1 cellular context compared by ENCODE assay signal in the genomic region with DNA sequence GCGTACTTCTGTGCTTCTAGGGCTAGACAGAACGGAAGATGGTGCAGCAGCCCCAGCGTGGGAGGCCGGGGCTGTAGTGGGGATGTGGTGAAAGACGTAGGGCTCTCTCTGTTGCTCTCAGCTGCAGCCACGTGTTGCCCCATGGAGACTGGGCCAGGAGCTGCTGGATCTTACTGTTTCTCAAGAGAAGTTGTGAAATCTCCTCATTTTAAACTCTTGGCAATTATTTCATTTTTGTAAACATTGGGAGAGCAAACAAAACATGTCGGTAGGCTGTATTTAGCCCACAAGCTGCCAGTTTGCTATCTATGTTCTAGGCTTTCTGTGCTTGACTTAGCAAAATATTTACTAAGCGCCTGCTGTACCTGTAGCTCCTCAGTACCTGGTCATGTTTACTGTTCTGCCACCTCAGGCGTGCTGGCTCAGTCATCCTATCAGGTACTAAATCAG.
TF ChIP-seq lines count a peak whose summit lies in the region.

No MANE protein-coding gene starts in this region.

TF ChIP-seq in HepG2, 621 proteins besides CTCF, POLR2A, EP300 and RAD21 (continued from another document and continues in another):
- TF ChIP-seq, protein P1, sequence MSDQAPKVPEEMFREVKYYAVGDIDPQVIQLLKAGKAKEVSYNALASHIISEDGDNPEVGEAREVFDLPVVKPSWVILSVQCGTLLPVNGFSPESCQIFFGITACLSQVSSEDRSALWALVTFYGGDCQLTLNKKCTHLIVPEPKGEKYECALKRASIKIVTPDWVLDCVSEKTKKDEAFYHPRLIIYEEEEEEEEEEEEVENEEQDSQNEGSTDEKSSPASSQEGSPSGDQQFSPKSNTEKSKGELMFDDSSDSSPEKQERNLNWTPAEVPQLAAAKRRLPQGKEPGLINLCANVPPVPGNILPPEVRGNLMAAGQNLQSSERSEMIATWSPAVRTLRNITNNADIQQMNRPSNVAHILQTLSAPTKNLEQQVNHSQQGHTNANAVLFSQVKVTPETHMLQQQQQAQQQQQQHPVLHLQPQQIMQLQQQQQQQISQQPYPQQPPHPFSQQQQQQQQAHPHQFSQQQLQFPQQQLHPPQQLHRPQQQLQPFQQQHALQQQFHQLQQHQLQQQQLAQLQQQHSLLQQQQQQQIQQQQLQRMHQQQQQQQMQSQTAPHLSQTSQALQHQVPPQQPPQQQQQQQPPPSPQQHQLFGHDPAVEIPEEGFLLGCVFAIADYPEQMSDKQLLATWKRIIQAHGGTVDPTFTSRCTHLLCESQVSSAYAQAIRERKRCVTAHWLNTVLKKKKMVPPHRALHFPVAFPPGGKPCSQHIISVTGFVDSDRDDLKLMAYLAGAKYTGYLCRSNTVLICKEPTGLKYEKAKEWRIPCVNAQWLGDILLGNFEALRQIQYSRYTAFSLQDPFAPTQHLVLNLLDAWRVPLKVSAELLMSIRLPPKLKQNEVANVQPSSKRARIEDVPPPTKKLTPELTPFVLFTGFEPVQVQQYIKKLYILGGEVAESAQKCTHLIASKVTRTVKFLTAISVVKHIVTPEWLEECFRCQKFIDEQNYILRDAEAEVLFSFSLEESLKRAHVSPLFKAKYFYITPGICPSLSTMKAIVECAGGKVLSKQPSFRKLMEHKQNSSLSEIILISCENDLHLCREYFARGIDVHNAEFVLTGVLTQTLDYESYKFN (CRISPR knock-in tag; conservative IDR thresholded peaks at IDR 0.05), result peak; percentile 75
- TF ChIP-seq SNAPC2 (CRISPR knock-in tag; IDR thresholded peaks at IDR 0.05), result 0 out of 2 replicates have a peak, but pooled peaks have one; percentile 44
- TF ChIP-seq MXI1 (IDR thresholded peaks at IDR 0.05; ENCODE audit: borderline replicate concordance, low read depth, low read length), result peak; percentile 85; the same call in 1 of the 3 replicates
- TF ChIP-seq, protein P2, sequence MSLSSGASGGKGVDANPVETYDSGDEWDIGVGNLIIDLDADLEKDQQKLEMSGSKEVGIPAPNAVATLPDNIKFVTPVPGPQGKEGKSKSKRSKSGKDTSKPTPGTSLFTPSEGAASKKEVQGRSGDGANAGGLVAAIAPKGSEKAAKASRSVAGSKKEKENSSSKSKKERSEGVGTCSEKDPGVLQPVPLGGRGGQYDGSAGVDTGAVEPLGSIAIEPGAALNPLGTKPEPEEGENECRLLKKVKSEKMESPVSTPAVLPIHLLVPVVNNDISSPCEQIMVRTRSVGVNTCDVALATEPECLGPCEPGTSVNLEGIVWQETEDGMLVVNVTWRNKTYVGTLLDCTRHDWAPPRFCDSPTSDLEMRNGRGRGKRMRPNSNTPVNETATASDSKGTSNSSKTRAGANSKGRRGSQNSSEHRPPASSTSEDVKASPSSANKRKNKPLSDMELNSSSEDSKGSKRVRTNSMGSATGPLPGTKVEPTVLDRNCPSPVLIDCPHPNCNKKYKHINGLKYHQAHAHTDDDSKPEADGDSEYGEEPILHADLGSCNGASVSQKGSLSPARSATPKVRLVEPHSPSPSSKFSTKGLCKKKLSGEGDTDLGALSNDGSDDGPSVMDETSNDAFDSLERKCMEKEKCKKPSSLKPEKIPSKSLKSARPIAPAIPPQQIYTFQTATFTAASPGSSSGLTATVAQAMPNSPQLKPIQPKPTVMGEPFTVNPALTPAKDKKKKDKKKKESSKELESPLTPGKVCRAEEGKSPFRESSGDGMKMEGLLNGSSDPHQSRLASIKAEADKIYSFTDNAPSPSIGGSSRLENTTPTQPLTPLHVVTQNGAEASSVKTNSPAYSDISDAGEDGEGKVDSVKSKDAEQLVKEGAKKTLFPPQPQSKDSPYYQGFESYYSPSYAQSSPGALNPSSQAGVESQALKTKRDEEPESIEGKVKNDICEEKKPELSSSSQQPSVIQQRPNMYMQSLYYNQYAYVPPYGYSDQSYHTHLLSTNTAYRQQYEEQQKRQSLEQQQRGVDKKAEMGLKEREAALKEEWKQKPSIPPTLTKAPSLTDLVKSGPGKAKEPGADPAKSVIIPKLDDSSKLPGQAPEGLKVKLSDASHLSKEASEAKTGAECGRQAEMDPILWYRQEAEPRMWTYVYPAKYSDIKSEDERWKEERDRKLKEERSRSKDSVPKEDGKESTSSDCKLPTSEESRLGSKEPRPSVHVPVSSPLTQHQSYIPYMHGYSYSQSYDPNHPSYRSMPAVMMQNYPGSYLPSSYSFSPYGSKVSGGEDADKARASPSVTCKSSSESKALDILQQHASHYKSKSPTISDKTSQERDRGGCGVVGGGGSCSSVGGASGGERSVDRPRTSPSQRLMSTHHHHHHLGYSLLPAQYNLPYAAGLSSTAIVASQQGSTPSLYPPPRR (CRISPR knock-in tag; IDR thresholded peaks at IDR 0.05; ENCODE audit: borderline replicate concordance), result peak; percentile 71; the same call in 1 of the 2 replicates
- peak; percentile 89; the same call in 1 of the 2 replicates for TF ChIP-seq FOXJ3 (CRISPR knock-in tag; IDR thresholded peaks at IDR 0.05; ENCODE audit: borderline replicate concordance)
- TF ChIP-seq KLF9 (CRISPR knock-in tag; IDR thresholded peaks at IDR 0.05; ENCODE audit: low read depth), result no peak
- TF ChIP-seq, protein P3, sequence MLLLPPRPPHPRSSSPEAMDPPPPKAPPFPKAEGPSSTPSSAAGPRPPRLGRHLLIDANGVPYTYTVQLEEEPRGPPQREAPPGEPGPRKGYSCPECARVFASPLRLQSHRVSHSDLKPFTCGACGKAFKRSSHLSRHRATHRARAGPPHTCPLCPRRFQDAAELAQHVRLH (CRISPR knock-in tag; IDR thresholded peaks at IDR 0.05; ENCODE audit: borderline replicate concordance, low read depth), result no peak
- no peak for TF ChIP-seq KDM5A (IDR thresholded peaks at IDR 0.05; ENCODE audit: borderline replicate concordance, low read length)
- no peak for TF ChIP-seq NPAS2 (CRISPR knock-in tag; IDR thresholded peaks at IDR 0.05; ENCODE audit: borderline replicate concordance)
- peak; percentile 66; the same call in 1 of the 2 replicates for TF ChIP-seq MEF2D (CRISPR knock-in tag; IDR thresholded peaks at IDR 0.05)
- TF ChIP-seq, protein P4, sequence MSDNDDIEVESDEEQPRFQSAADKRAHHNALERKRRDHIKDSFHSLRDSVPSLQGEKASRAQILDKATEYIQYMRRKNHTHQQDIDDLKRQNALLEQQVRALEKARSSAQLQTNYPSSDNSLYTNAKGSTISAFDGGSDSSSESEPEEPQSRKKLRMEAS (IDR thresholded peaks at IDR 0.05), result peak; percentile 81
- TF ChIP-seq CREB1 (IDR thresholded peaks at IDR 0.05), result no peak
- peak; percentile 59 for TF ChIP-seq CREB1 (CRISPR knock-in tag; IDR thresholded peaks at IDR 0.05)
- TF ChIP-seq, protein P5, sequence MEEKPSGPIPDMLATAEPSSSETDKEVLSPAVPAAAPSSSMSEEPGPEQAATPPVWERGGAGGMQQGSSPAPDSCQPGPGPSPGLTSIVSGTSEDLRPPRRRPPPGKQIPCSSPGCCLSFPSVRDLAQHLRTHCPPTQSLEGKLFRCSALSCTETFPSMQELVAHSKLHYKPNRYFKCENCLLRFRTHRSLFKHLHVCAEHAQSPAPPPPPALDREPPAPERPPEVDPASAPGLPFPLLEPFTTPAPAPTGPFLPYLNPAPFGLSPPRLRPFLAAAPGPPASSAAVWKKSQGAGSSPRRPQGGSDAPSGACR (CRISPR knock-in tag; IDR thresholded peaks at IDR 0.05), result no peak
- TF ChIP-seq SOX13 (IDR thresholded peaks at IDR 0.05), result no peak
- TF ChIP-seq SOX13 (CRISPR knock-in tag; conservative IDR thresholded peaks at IDR 0.05 in 1 of 2, IDR thresholded peaks at IDR 0.05 in 1 of 2), result peak in 1 of 2 experiments; percentile 69; a peak in 2 of 4 replicates
- TF ChIP-seq POLR2AphosphoS5 (IDR thresholded peaks at IDR 0.05; ENCODE audit: low read depth, low read length), result no peak
- peak; percentile 22; the same call in 1 of the 2 replicates for TF ChIP-seq YEATS2 (CRISPR knock-in tag; IDR thresholded peaks at IDR 0.05; ENCODE audit: borderline replicate concordance)
- TF ChIP-seq, protein P6, sequence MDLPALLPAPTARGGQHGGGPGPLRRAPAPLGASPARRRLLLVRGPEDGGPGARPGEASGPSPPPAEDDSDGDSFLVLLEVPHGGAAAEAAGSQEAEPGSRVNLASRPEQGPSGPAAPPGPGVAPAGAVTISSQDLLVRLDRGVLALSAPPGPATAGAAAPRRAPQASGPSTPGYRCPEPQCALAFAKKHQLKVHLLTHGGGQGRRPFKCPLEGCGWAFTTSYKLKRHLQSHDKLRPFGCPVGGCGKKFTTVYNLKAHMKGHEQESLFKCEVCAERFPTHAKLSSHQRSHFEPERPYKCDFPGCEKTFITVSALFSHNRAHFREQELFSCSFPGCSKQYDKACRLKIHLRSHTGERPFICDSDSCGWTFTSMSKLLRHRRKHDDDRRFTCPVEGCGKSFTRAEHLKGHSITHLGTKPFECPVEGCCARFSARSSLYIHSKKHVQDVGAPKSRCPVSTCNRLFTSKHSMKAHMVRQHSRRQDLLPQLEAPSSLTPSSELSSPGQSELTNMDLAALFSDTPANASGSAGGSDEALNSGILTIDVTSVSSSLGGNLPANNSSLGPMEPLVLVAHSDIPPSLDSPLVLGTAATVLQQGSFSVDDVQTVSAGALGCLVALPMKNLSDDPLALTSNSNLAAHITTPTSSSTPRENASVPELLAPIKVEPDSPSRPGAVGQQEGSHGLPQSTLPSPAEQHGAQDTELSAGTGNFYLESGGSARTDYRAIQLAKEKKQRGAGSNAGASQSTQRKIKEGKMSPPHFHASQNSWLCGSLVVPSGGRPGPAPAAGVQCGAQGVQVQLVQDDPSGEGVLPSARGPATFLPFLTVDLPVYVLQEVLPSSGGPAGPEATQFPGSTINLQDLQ (CRISPR knock-in tag; IDR thresholded peaks at IDR 0.05), result no peak
- no peak for TF ChIP-seq PPARG (CRISPR knock-in tag; conservative IDR thresholded peaks at IDR 0.05)
- no peak for TF ChIP-seq ZNF296 (CRISPR knock-in tag; conservative IDR thresholded peaks at IDR 0.05)
- TF ChIP-seq, protein P7, sequence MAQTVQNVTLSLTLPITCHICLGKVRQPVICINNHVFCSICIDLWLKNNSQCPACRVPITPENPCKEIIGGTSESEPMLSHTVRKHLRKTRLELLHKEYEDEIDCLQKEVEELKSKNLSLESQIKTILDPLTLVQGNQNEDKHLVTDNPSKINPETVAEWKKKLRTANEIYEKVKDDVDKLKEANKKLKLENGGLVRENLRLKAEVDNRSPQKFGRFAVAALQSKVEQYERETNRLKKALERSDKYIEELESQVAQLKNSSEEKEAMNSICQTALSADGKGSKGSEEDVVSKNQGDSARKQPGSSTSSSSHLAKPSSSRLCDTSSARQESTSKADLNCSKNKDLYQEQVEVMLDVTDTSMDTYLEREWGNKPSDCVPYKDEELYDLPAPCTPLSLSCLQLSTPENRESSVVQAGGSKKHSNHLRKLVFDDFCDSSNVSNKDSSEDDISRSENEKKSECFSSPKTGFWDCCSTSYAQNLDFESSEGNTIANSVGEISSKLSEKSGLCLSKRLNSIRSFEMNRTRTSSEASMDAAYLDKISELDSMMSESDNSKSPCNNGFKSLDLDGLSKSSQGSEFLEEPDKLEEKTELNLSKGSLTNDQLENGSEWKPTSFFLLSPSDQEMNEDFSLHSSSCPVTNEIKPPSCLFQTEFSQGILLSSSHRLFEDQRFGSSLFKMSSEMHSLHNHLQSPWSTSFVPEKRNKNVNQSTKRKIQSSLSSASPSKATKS (CRISPR knock-in tag; IDR thresholded peaks at IDR 0.05), result no peak
- TF ChIP-seq STAT5B (CRISPR knock-in tag; IDR thresholded peaks at IDR 0.05), result no peak
- no peak for TF ChIP-seq RBM22 (optimal IDR thresholded peaks at IDR 0.05; ENCODE audit: low read length)
- TF ChIP-seq NFE2L1 (CRISPR knock-in tag; IDR thresholded peaks at IDR 0.05; ENCODE audit: borderline replicate concordance), result no peak
- peak; percentile 65; the same call in 1 of the 2 replicates for TF ChIP-seq ZNF292 (CRISPR knock-in tag; IDR thresholded peaks at IDR 0.05; ENCODE audit: borderline replicate concordance, low read depth)
- TF ChIP-seq ZFP62 (CRISPR knock-in tag; IDR thresholded peaks at IDR 0.05), result no peak
- TF ChIP-seq FOXK2 (IDR thresholded peaks at IDR 0.05), result peak; percentile 26; the same call in 1 of the 2 replicates
- no peak for TF ChIP-seq ATM (IDR thresholded peaks at IDR 0.05; ENCODE audit: borderline replicate concordance)
- no peak for TF ChIP-seq CCDC6 (CRISPR knock-in tag; IDR thresholded peaks at IDR 0.05)
- TF ChIP-seq KLF15 (CRISPR knock-in tag; IDR thresholded peaks at IDR 0.05; ENCODE audit: borderline replicate concordance), result no peak
- no peak for TF ChIP-seq ZFP36 (IDR thresholded peaks at IDR 0.05; ENCODE audit: borderline replicate concordance, low read depth, low read length, partially characterized antibody)
- peak; percentile 89 for TF ChIP-seq MYC (CRISPR knock-in tag; IDR thresholded peaks at IDR 0.05; ENCODE audit: borderline replicate concordance)
- peak; percentile 88 for TF ChIP-seq SMAD3 (CRISPR knock-in tag; IDR thresholded peaks at IDR 0.05)
- TF ChIP-seq ERF (CRISPR knock-in tag; IDR thresholded peaks at IDR 0.05), result 0 out of 2 replicates have a peak, but pooled peaks have one; percentile 23
- TF ChIP-seq ZNF839 (CRISPR knock-in tag; IDR thresholded peaks at IDR 0.05; ENCODE audit: borderline replicate concordance), result no peak
- TF ChIP-seq, protein P8, sequence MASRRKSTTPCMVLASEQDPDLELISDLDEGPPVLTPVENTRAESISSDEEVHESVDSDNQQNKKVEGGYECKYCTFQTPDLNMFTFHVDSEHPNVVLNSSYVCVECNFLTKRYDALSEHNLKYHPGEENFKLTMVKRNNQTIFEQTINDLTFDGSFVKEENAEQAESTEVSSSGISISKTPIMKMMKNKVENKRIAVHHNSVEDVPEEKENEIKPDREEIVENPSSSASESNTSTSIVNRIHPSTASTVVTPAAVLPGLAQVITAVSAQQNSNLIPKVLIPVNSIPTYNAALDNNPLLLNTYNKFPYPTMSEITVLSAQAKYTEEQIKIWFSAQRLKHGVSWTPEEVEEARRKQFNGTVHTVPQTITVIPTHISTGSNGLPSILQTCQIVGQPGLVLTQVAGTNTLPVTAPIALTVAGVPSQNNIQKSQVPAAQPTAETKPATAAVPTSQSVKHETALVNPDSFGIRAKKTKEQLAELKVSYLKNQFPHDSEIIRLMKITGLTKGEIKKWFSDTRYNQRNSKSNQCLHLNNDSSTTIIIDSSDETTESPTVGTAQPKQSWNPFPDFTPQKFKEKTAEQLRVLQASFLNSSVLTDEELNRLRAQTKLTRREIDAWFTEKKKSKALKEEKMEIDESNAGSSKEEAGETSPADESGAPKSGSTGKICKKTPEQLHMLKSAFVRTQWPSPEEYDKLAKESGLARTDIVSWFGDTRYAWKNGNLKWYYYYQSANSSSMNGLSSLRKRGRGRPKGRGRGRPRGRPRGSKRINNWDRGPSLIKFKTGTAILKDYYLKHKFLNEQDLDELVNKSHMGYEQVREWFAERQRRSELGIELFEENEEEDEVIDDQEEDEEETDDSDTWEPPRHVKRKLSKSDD (CRISPR knock-in tag; IDR thresholded peaks at IDR 0.05; ENCODE audit: low read depth), result no peak
- peak; percentile 57; the same call in 1 of the 2 replicates for TF ChIP-seq ZNF644 (CRISPR knock-in tag; IDR thresholded peaks at IDR 0.05; ENCODE audit: low read depth)
- TF ChIP-seq MXD4 (CRISPR knock-in tag; IDR thresholded peaks at IDR 0.05), result peak; percentile 71; the same call in 1 of the 2 replicates
